ENCODE assay signal across 19 cellular contexts in the genomic region with DNA sequence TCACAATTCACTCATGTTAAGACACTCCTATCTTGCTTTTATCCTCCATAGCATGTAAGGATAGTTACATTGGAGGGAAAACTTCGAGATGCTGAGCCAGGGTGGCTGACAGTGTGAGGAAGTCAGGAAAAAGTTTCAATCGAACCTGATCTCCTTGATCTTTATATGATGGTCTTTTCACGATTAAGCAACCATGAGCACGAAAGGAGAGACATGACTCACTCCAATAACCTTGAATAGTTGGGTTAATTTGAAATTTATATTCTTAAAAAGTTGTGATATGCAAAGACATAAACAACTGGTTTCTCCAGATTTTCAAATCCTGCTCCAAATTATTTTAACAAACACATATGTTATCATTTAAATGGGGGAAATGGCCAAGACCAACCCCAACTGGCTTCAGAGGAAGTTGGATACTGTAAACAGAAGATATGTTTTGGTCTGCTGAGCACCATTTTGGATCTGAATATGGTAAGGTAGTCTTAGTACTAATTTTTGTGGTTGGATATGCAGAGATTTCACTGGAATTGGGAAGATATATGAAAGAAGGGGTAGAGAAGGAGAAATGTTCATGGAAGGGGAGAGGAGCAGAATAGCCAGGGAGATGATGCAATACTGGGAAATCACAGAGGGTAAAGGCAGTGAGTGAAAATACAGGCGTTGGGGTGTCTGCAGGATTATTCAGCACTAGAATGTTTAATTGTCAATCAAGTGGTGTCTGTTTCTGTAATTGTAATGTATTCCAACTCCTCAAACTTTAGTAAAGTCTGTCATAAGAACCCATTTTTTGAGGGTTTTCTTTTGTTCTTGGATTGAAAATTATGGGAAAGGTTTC.
DNase-seq lines count a peak whose midpoint lies in the region; ATAC-seq, FAIRE-seq and TF ChIP-seq lines count a peak whose summit lies in the region.
"Had no signal": no experiment of that assay in that cellular context is flagged by ENCODE, and none has a peak within 500 bp of the region (broad histone marks: within the 10 kb centered on the region; RNA-seq: fewer than 3 reads in every experiment).

No MANE protein-coding gene starts in this region.

- no peak overlapping the region for H3K4me2 ChIP-seq in HepG2 (ENCODE audit: low read depth, low read length)
- H3K4me2 ChIP-seq: neural progenitor cell had no signal

- no peak overlapping the region for H3K9ac ChIP-seq in HepG2 (ENCODE audit: insufficient read depth, low read depth, low read length)
- H3K9ac ChIP-seq: neural progenitor cell had no signal

- WGBS in HepG2 (ENCODE audit: low lambda C conversion rate): 98% methylated on average over 5 of the region's 5 CpGs
- WGBS in right lobe of liver (ENCODE audit: insufficient coverage, low coverage, low lambda C conversion rate, missing lambda C conversion rate): 75% methylated on average over 5 of the region's 5 CpGs

- TF ChIP-seq CTCF in HepG2 (CRISPR knock-in tag; IDR thresholded peaks at IDR 0.05) (no peak), right lobe of liver (IDR thresholded peaks at IDR 0.05) (no peak)

- CTCF ChIA-PET in HepG2 (lab: Yijun Ruan, JAX; ENCODE audit: low intra/inter-chr PET ratio, low total read pairs): no interaction called here

- peaks cover 9% of the 10 kb centered on the region for H3K9me3 Mint-ChIP-seq in activated naive CD8-positive, alpha-beta T cell treated with anti-CD3 and anti-CD28 coated beads, Interleukin-2, amount 50 U/mL, for 24 hours
- H3K9me3 Mint-ChIP-seq: CD4-positive, alpha-beta T cell; neural progenitor cell had no signal

- H3K4me1 Mint-ChIP-seq in activated naive CD8-positive, alpha-beta T cell treated with anti-CD3 and anti-CD28 coated beads, Interleukin-2, amount 50 U/mL, for 24 hours: peaks cover 42% of the 10 kb centered on the region

- ATAC-seq in HepG2 (no peak), right lobe of liver (no peak), GM19463 (IDR thresholded peaks at IDR 0.05; ENCODE audit: unreplicated experiment) (no peak)
- no peak for ATAC-seq in activated naive CD8-positive, alpha-beta T cell treated with anti-CD3 and anti-CD28 coated beads, Interleukin-2, amount 50 U/mL, for 24 hours

- H3K4me3 Mint-ChIP-seq in activated naive CD8-positive, alpha-beta T cell treated with anti-CD3 and anti-CD28 coated beads, Interleukin-2, amount 50 U/mL, for 24 hours: no peak overlapping the region
- H3K4me3 Mint-ChIP-seq: CD4-positive, alpha-beta T cell; neural progenitor cell had no signal

- peaks cover 2% of the 10 kb centered on the region for H3K36me3 Mint-ChIP-seq in activated naive CD8-positive, alpha-beta T cell treated with anti-CD3 and anti-CD28 coated beads, Interleukin-2, amount 50 U/mL, for 24 hours (ENCODE audit: low read depth)
- H3K36me3 Mint-ChIP-seq: neural progenitor cell had no signal

- H3K27me3 Mint-ChIP-seq in activated naive CD8-positive, alpha-beta T cell treated with anti-CD3 and anti-CD28 coated beads, Interleukin-2, amount 50 U/mL, for 24 hours: no peaks in the 10 kb centered on the region
- H3K27me3 Mint-ChIP-seq: CD4-positive, alpha-beta T cell had no signal

- no peak overlapping the region for H3K4me3 ChIP-seq in HepG2 (replicated peaks in 1 of 3; ENCODE audit: insufficient read depth in 1 of 3, low read depth in 2 of 3, low read length in 3 of 3)
- no peak overlapping the region for H3K4me3 ChIP-seq in right lobe of liver
- H3K4me3 ChIP-seq: neural progenitor cell had no signal

- TF ChIP-seq RAD21 in HepG2 (CRISPR knock-in tag; IDR thresholded peaks at IDR 0.05): no peak

- no peak for DNase-seq in HepG2 (ENCODE audit: low spot score)
- no peak for DNase-seq in right lobe of liver
- no peak for DNase-seq in activated naive CD8-positive, alpha-beta T cell treated with anti-CD3 and anti-CD28 coated beads, Interleukin-2, amount 50 U/mL, for 24 hours
- peak; percentile 75 for DNase-seq in iris pigment epithelial cell (ENCODE audit: low read depth)
- no peak for DNase-seq in anterior cingulate cortex (lab: John Stamatoyannopoulos, UW)
- no peak for DNase-seq in hepatic stellate cell (ENCODE audit: low spot score)
- no peak for DNase-seq in NCI-H2227 (lab: John Stamatoyannopoulos, UW; ENCODE audit: unreplicated experiment)
- DNase-seq: activated CD4-positive, alpha-beta T cell treated with anti-CD3 and anti-CD28 coated beads, Interleukin-2, amount 50 U/mL, for 1 hour; CD4-positive, alpha-beta T cell; H7; Kasumi-1; kidney; NCI-H446; SHP77 treated with DMSO at 0.1 percent for 48 hours; stimulated activated CD4-positive, alpha-beta T cell treated with anti-CD3 and anti-CD28 coated beads, Interleukin-2, amount 100 ng/mL, for 24 hours; stimulated activated naive CD4-positive, alpha-beta T cell treated with Interleukin-2 at 50 U/mL for 16 hours had no signal

- TF ChIP-seq POLR2A in HepG2 (IDR thresholded peaks at IDR 0.05; ENCODE audit: insufficient read depth in 1 of 2, low read depth in 2 of 2, low read length in 2 of 2): no peak
- TF ChIP-seq POLR2A in right lobe of liver (IDR thresholded peaks at IDR 0.05): no peak

- no peak overlapping the region for H2AFZ ChIP-seq in HepG2 (ENCODE audit: low read length)
- H2AFZ ChIP-seq: neural progenitor cell had no signal

- no peaks in the 10 kb centered on the region for H4K20me1 ChIP-seq in HepG2 (ENCODE audit: insufficient read depth, low read length)

- no peaks in the 10 kb centered on the region for H3K36me3 ChIP-seq in HepG2 (replicated peaks in 1 of 2; ENCODE audit: control insufficient read depth in 1 of 2, insufficient read depth in 2 of 2, low read length in 2 of 2)
- no peaks in the 10 kb centered on the region for H3K36me3 ChIP-seq in right lobe of liver
- H3K36me3 ChIP-seq: neural progenitor cell had no signal

- H3K27me3 ChIP-seq in HepG2 (ENCODE audit: control insufficient read depth in 1 of 2, insufficient read depth in 2 of 2, low read length in 2 of 2) (no peaks in the 10 kb centered on the region), right lobe of liver (no peaks in the 10 kb centered on the region)
- H3K27me3 ChIP-seq: neural progenitor cell had no signal

- TF ChIP-seq EP300 in HepG2 (IDR thresholded peaks at IDR 0.05; ENCODE audit: low read depth in 2 of 2, low read length in 2 of 2) (no peak), HepG2 (CRISPR knock-in tag; IDR thresholded peaks at IDR 0.05; ENCODE audit: borderline replicate concordance) (no peak)

- intact Hi-C loops in HepG2 (cut with micrococcal nuclease; ENCODE audit: unreplicated experiment): loop anchor here (5.0 kb wide), 1 partner anchor 65 kb away; no protein-coding TSS in a partner anchor
- intact Hi-C loops in right lobe of liver (cut with DNase I): no loop called here

- H3K27ac Mint-ChIP-seq in activated naive CD8-positive, alpha-beta T cell treated with anti-CD3 and anti-CD28 coated beads, Interleukin-2, amount 50 U/mL, for 24 hours: peak overlapping the region; percentile 44
- H3K27ac Mint-ChIP-seq: CD4-positive, alpha-beta T cell; neural progenitor cell had no signal

- H3K9me3 ChIP-seq in HepG2 (ENCODE audit: low read length): no peaks in the 10 kb centered on the region
- no peaks in the 10 kb centered on the region for H3K9me3 ChIP-seq in right lobe of liver

- POLR2A ChIA-PET in HepG2 (lab: Yijun Ruan, JAX): no interaction called here

- in situ Hi-C loops in HepG2 (cut with HindIII; ENCODE audit: extremely low pct_ligation_motif_present, low pct_unique_long_range_greater_than_20kb): no loop called here

- no peaks in the 10 kb centered on the region for H3K79me2 ChIP-seq in HepG2 (ENCODE audit: insufficient read depth, low read length)

- H3K27ac ChIP-seq in HepG2 (ENCODE audit: extremely low read length, insufficient read depth, low read length) (no peak overlapping the region), right lobe of liver (no peak overlapping the region)
- H3K27ac ChIP-seq: neural progenitor cell had no signal

- no peak for FAIRE-seq in HepG2 (lab: Jason Lieb, UNC)
- FAIRE-seq: endometrium, kidney had no signal

- BruUV-seq in HepG2 (replicated peaks; lab: Mats Ljungman, UMichigan): no TSS peak

- H3K4me1 ChIP-seq in HepG2 (ENCODE audit: insufficient read depth, low read length) (peaks cover 39% of the 10 kb centered on the region), right lobe of liver (peaks cover 0 to 16% (median 5%) of the 10 kb centered on the region in 4 donors)
- H3K4me1 ChIP-seq: neural progenitor cell had no signal

TF ChIP-seq in HepG2, 621 proteins besides CTCF, POLR2A, EP300 and RAD21 (continues in another document):
- TF ChIP-seq CEBPG (CRISPR knock-in tag; IDR thresholded peaks at IDR 0.05) (peak; percentile 69), ZNF256 (CRISPR knock-in tag; conservative IDR thresholded peaks at IDR 0.05) (no peak), CEBPB (IDR thresholded peaks at IDR 0.05; ENCODE audit: borderline replicate concordance, low read depth, low read length) (peak; percentile 52; the same call in 1 of the 2 replicates), ZNF720 (CRISPR knock-in tag; IDR thresholded peaks at IDR 0.05) (no peak), ATF7 (IDR thresholded peaks at IDR 0.05) (peak; percentile 68; the same call in 1 of the 2 replicates), ATF7 (CRISPR knock-in tag; IDR thresholded peaks at IDR 0.05) (no peak)
- TF ChIP-seq, protein P1, sequence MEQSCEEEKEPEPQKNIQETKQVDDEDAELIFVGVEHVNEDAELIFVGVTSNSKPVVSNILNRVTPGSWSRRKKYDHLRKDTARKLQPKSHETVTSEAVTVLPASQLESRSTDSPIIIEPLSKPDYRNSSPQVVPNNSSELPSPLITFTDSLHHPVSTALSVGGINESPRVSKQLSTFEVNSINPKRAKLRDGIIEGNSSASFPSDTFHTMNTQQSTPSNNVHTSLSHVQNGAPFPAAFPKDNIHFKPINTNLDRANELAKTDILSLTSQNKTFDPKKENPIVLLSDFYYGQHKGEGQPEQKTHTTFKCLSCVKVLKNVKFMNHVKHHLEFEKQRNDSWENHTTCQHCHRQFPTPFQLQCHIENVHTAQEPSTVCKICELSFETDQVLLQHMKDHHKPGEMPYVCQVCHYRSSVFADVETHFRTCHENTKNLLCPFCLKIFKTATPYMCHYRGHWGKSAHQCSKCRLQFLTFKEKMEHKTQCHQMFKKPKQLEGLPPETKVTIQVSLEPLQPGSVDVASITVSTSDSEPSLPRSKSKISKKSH (CRISPR knock-in tag; IDR thresholded peaks at IDR 0.05; ENCODE audit: borderline replicate concordance): no peak
- TF ChIP-seq, protein P2, sequence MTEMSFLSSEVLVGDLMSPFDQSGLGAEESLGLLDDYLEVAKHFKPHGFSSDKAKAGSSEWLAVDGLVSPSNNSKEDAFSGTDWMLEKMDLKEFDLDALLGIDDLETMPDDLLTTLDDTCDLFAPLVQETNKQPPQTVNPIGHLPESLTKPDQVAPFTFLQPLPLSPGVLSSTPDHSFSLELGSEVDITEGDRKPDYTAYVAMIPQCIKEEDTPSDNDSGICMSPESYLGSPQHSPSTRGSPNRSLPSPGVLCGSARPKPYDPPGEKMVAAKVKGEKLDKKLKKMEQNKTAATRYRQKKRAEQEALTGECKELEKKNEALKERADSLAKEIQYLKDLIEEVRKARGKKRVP (CRISPR knock-in tag; IDR thresholded peaks at IDR 0.05): peak in 1 of 2 experiments; percentile 88; a peak in 2 of 4 replicates
